Comparison of ENCODE assay signal across 2 cellular contexts in genomic region chr6:31540640-31541039, GRCh38.
A peak's percentile ranks its signal among the peaks of the same experiment; 100 is the strongest.
TF ChIP-seq lines count a peak whose summit lies in the region.

No MANE protein-coding gene starts in this region.

TF ChIP-seq in H1, 55 proteins besides CTCF, POLR2A, EP300 and RAD21:
- TF ChIP-seq, protein P1, sequence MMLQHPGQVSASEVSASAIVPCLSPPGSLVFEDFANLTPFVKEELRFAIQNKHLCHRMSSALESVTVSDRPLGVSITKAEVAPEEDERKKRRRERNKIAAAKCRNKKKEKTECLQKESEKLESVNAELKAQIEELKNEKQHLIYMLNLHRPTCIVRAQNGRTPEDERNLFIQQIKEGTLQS (IDR thresholded peaks at IDR 0.05; ENCODE audit: insufficient read depth, low read depth, low read length), result no peak
- no peak for TF ChIP-seq RBBP5 (IDR thresholded peaks at IDR 0.05; ENCODE audit: borderline replicate concordance, low read depth, low read length)
- 0 out of 2 replicates have a peak, but pooled peaks have one; percentile 17 for TF ChIP-seq PHF8 (conservative IDR thresholded peaks at IDR 0.05; ENCODE audit: low read depth, low read length)
- TF ChIP-seq SP1 (IDR thresholded peaks at IDR 0.05; ENCODE audit: low read depth, low read length), result no peak

TF ChIP-seq in neural cell, 6 proteins besides CTCF, POLR2A, EP300 and RAD21:
- TF ChIP-seq REST (IDR thresholded peaks at IDR 0.05; ENCODE audit: borderline replicate concordance) (no peak), SMC3 (conservative IDR thresholded peaks at IDR 0.05; ENCODE audit: poor library complexity) (no peak), TAF1 (IDR thresholded peaks at IDR 0.05; ENCODE audit: low read depth) (no peak), EZH2 (IDR thresholded peaks at IDR 0.05; ENCODE audit: borderline replicate concordance, insufficient read depth, low read length, poor library complexity, severe bottlenecking) (no peak), POLR2AphosphoS5 (IDR thresholded peaks at IDR 0.05) (no peak), MXI1 (conservative IDR thresholded peaks at IDR 0.05; ENCODE audit: poor library complexity, severe bottlenecking) (no peak)
